Comparison of ENCODE assay signal across 24 cellular contexts in genomic region chr10:93565421-93565820, GRCh38. TPM values are rescaled to one million over a fixed set of nuclear protein-coding genes. Genes with fewer than 3 reads are reported as not detected.
A peak's percentile ranks its signal among the peaks of the same experiment; 100 is the strongest.
DNase-seq lines count a peak whose midpoint lies in the region; ATAC-seq and TF ChIP-seq lines count a peak whose summit lies in the region.
"Had no signal": no experiment of that assay in that cellular context is flagged by ENCODE, and none has a peak within 500 bp of the region (broad histone marks: within the 10 kb centered on the region; RNA-seq: fewer than 3 reads in every experiment).

No MANE protein-coding gene starts in this region.

- no peaks in the 10 kb centered on the region for H3K36me3 ChIP-seq in sigmoid colon
- H3K36me3 ChIP-seq: MG63, Peyer's patch, SJSA1 had no signal

- TF ChIP-seq POLR2A in NB4 (IDR thresholded peaks at IDR 0.05; ENCODE audit: extremely low read depth, insufficient read length) (no peak), sigmoid colon (IDR thresholded peaks at IDR 0.05) (no peak)

- H3K4me3 ChIP-seq in NB4 (ENCODE audit: low read depth, low read length) = no peak overlapping the region
- H3K4me3 ChIP-seq in sigmoid colon = no peak overlapping the region
- H3K4me3 ChIP-seq: SJSA1 had no signal

- no peak for TF ChIP-seq CTCF in NB4 (IDR thresholded peaks at IDR 0.05; ENCODE audit: low read depth, low read length)
- no peak for TF ChIP-seq CTCF in sigmoid colon (IDR thresholded peaks at IDR 0.05)

- ATAC-seq in HG03139 (IDR thresholded peaks at IDR 0.05; ENCODE audit: unreplicated experiment) = no peak
- ATAC-seq: HCT116 had no signal

- peaks cover 14 to 50% (median 16%) of the 10 kb centered on the region in 3 donors for H3K27me3 ChIP-seq in sigmoid colon

- H3K9me3 ChIP-seq in sigmoid colon = no peaks in the 10 kb centered on the region
- H3K9me3 ChIP-seq: MG63, Peyer's patch, SJSA1 had no signal

- TF ChIP-seq EP300 in sigmoid colon (IDR thresholded peaks at IDR 0.05) = no peak

- H3K4me1 ChIP-seq in sigmoid colon = peaks cover 0 to 11% (median 9%) of the 10 kb centered on the region in 4 donors

- intact Hi-C loops in sigmoid colon (cut with DNase I) = no loop called here

- peak; percentile 16 for DNase-seq in SIG-M5 treated with dmso at 0.1 percent for 504 hours (lab: John Stamatoyannopoulos, UW; ENCODE audit: unreplicated experiment)
- DNase-seq in SIG-M5 (lab: John Stamatoyannopoulos, UW) = no peak
- peak; percentile 59 for DNase-seq in NB4 (ENCODE audit: low read depth)
- DNase-seq in UCSD-AML1 (lab: John Stamatoyannopoulos, UW; ENCODE audit: unreplicated experiment) = peak; percentile 16
- DNase-seq in sigmoid colon = peak; percentile 46
- no peak for DNase-seq in NCI-H1092 (lab: John Stamatoyannopoulos, UW)
- no peak for DNase-seq in AML-193 (lab: John Stamatoyannopoulos, UW)
- DNase-seq: 8988T; C1 segment of cervical spinal cord; CD8-positive, alpha-beta memory T cell; MG63; NCI-H1417; NCI-H187; NCI-H2107; NCI-H446 treated with DMSO at 0.1 percent for 48 hours; NCI-H526 treated with DMSO at 0.1 percent for 48 hours; Peyer's patch had no signal

- WGBS in sigmoid colon, 2 donors = 75 to 76% methylated on average over 4 of the region's 4 CpGs

- H3K27ac ChIP-seq in sigmoid colon = no peak overlapping the region
- H3K27ac ChIP-seq: Peyer's patch, SJSA1 had no signal

RNA-seq across cellular contexts. Expression of gene FFAR4, which starts 1.0 kb away (rescaled TPM):
- under 1 TPM in 3 of 4 donors, not detected in 1; 0.36 to 0.99 (median 0.55) TPM for total RNA-seq in sigmoid colon
- polyA plus RNA-seq in sigmoid colon = 10 to 100 TPM in 1 of 3 donors, 1 to 10 TPM in 2; 5.5 to 17.9 (median 8.4) TPM
- total RNA-seq: CD8-positive, alpha-beta memory T cell; Daoy; H1; LHCN-M2; SJSA1 had no signal
- polyA plus RNA-seq: CD8-positive, alpha-beta memory T cell; H1; IgD-negative memory B cell had no signal

RNA-seq across cellular contexts. Expression of gene RBP4, which starts 35.6 kb away (rescaled TPM):
- 10 to 100 TPM in 1 of 4 donors, 1 to 10 TPM in 1, not detected in 2; 3.9 to 16.8 TPM for total RNA-seq in sigmoid colon
- polyA plus RNA-seq in sigmoid colon = 10 to 100 TPM in 1 of 3 donors, 1 to 10 TPM in 2; 3.0 to 21.5 (median 4.2) TPM
- total RNA-seq: CD8-positive, alpha-beta memory T cell; Daoy had no signal
- polyA plus RNA-seq: CD8-positive, alpha-beta memory T cell; IgD-negative memory B cell had no signal

RNA-seq across cellular contexts. Expression of gene PDE6C, which starts 46.9 kb away (rescaled TPM):
- total RNA-seq in sigmoid colon = not detected
- not detected for polyA plus RNA-seq in sigmoid colon
- total RNA-seq: CD8-positive, alpha-beta memory T cell; Daoy; H1; LHCN-M2; Peyer's patch; SJSA1 had no signal
- polyA plus RNA-seq: CD8-positive, alpha-beta memory T cell; H1; IgD-negative memory B cell had no signal

Comparison
In these comparisons a context has a peak if more than half of its experiments do, and no peak if none do; other contexts are left out.
1. DNase-seq: peak in SIG-M5 treated with dmso at 0.1 percent for 504 hours (single experiment), NB4 (single experiment), UCSD-AML1 (single experiment) and sigmoid colon (single experiment); none in SIG-M5 (single experiment), NCI-H1092 (single experiment) and AML-193 (0 of 2).